ENCODE assay signal across 16 cellular contexts in the genomic region with DNA sequence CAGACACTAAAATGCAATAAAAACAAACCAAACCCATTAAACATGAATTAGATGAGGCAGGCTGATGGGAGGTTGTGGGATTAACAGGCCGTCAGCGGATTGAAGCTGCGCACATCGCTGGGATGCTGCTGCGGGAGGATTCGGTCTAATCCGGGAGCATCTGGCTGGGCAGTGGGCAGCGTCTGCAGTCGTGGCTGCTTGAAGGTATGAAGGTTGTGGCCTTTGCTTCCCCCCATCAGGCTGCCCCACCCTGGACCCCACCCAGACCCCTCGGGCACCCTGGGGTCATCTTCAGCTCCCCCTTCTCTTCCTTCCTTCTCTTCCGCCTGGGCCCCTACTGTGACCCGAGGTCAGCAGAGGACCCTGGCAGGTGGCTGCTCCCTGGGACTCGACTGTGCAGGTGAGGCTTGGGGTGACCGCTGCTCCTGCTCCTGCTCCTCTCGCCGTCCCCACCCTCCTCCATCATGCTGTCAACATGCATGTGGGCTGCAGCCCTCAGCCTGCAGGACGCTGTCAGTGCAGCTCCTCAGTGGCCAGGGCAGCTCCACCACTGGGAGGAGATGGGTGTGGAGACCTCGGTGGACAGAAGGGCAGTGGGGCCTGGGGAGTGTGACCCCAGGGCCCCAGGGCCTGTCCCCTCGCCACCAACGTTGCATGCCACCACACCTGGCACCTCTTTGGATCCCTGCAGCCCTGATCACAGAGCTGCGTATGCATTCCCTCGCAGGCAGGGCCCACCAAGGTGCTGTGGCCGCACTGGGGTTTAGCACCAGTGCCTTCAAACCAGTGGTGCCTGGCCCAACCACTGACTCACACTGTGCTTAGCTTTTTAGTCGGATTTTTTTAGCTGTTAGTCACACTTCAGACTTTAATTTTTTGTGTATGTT.
DNase-seq lines count a peak whose midpoint lies in the region; ATAC-seq and TF ChIP-seq lines count a peak whose summit lies in the region.
"Had no signal": no experiment of that assay in that cellular context is flagged by ENCODE, and none has a peak within 500 bp of the region (broad histone marks: within the 10 kb centered on the region; RNA-seq: fewer than 3 reads in every experiment).

No MANE protein-coding gene starts in this region.

- H3K9me3 ChIP-seq in lower lobe of right lung: no peaks in the 10 kb centered on the region
- H3K9me3 ChIP-seq: ovary, thoracic aorta had no signal

- ATAC-seq in lower lobe of right lung: no peak
- no peak for ATAC-seq in HG02885 (IDR thresholded peaks at IDR 0.05; ENCODE audit: poor library complexity, unreplicated experiment)
- ATAC-seq: activated T-cell treated with anti-CD3 and anti-CD28 coated beads, Interleukin-2, amount 50 U/mL, for 4 hours; T-cell had no signal

- H3K27ac ChIP-seq in lower lobe of right lung: no peak overlapping the region
- H3K27ac ChIP-seq: dorsolateral prefrontal cortex, ovary, thoracic aorta had no signal

- no peaks in the 10 kb centered on the region for H3K36me3 ChIP-seq in lower lobe of right lung
- H3K36me3 ChIP-seq: ovary, thoracic aorta had no signal

- no peaks in the 10 kb centered on the region for H3K4me1 ChIP-seq in lower lobe of right lung

- DNase-seq in AG08396 (ENCODE audit: low spot score): peak; percentile 70
- peak; percentile 61 for DNase-seq in HS-27A (ENCODE audit: low read depth)
- peak; percentile 69 for DNase-seq in astrocyte of the hippocampus (ENCODE audit: low read depth, low spot score)
- peak; percentile 24 for DNase-seq in lower lobe of right lung
- no peak for DNase-seq in HuH-7.5 (ENCODE audit: low spot score)
- DNase-seq in globus pallidus (ENCODE audit: low spot score): no peak
- no peak for DNase-seq in KG1 (lab: John Stamatoyannopoulos, UW)
- DNase-seq: activated T-cell treated with anti-CD3 and anti-CD28 coated beads, Interleukin-2, amount 50 U/mL, for 4 hours; amygdala; midbrain; NCI-H1417 had no signal

- TF ChIP-seq CTCF in lower lobe of right lung (IDR thresholded peaks at IDR 0.05): no peak

- no peak overlapping the region for H3K4me3 ChIP-seq in lower lobe of right lung
- H3K4me3 ChIP-seq: dorsolateral prefrontal cortex, ovary, thoracic aorta had no signal

- intact Hi-C loops in lower lobe of right lung (cut with DNase I): no loop called here

- no peaks in the 10 kb centered on the region for H3K27me3 ChIP-seq in lower lobe of right lung (ENCODE audit: low read depth)
- H3K27me3 ChIP-seq: ovary had no signal

Comparison
In these comparisons a context has a peak if more than half of its experiments do, and no peak if none do; other contexts are left out.
1. DNase-seq: peak in AG08396 (single experiment), HS-27A (single experiment), astrocyte of the hippocampus (single experiment) and lower lobe of right lung (single experiment); none in HuH-7.5 (single experiment), globus pallidus (single experiment) and KG1 (single experiment).